ENCODE assay signal across 11 cellular contexts in the genomic region with DNA sequence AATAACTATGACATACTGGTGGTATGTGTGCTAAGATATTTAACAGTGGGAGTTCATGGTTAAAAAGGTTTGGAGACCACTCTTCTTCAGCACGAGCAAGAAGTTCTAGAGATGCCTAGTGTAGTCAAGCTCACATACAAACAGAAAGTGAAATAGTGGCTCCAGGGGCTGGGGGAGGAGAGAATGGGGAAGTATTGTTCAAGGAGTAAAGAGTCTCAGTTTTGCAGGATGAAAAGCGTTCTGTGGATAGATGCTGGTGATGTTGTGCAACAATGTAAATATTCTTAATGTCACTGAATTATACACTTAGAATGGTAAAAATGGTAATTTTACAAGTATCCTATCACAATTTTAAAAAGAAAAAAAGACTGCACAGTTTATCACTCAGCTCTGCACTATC. TPM values are rescaled to one million over a fixed set of nuclear protein-coding genes. Genes with fewer than 3 reads are reported as not detected.
DNase-seq lines count a peak whose midpoint lies in the region; ATAC-seq and TF ChIP-seq lines count a peak whose summit lies in the region.
"Had no signal": no experiment of that assay in that cellular context is flagged by ENCODE, and none has a peak within 500 bp of the region (broad histone marks: within the 10 kb centered on the region; RNA-seq: fewer than 3 reads in every experiment).

No MANE protein-coding gene starts in this region.

- H3K4me2 ChIP-seq in Loucy (ENCODE audit: low read depth, low read length, poor library complexity, severe bottlenecking), result no peak overlapping the region

- intact Hi-C loops in Right ventricle myocardium superior (cut with DNase I), result no loop called here
- intact Hi-C loops in cardiac septum (cut with DNase I), result no loop called here

- no peaks in the 10 kb centered on the region for H3K9me3 Mint-ChIP-seq in stimulated activated naive B cell treated with anti-CD40 and anti-IgM and Interleukin-4, amounts not matched to agents 10 μg/mL and 1 μg/mL and 100 μg/mL, for 72 hours
- H3K9me3 Mint-ChIP-seq: activated naive CD4-positive, alpha-beta T cell treated with anti-CD3 and anti-CD28 coated beads, Interleukin-2, amount 50 U/mL, for 24 hours had no signal

- H3K4me1 Mint-ChIP-seq in stimulated activated naive B cell treated with anti-CD40 and anti-IgM and Interleukin-4, amounts not matched to agents 10 μg/mL and 1 μg/mL and 100 μg/mL, for 72 hours, result peaks cover 2 to 11% of the 10 kb centered on the region in 2 donors
- H3K4me1 Mint-ChIP-seq: activated naive CD4-positive, alpha-beta T cell treated with anti-CD3 and anti-CD28 coated beads, Interleukin-2, amount 50 U/mL, for 24 hours had no signal

- H3K36me3 ChIP-seq in Loucy (ENCODE audit: insufficient read depth, low read length), result no peaks in the 10 kb centered on the region

- no peaks in the 10 kb centered on the region for H3K9me2 ChIP-seq in Loucy (replicated peaks; ENCODE audit: low read depth, low read length)

- H3K4me3 Mint-ChIP-seq in stimulated activated naive B cell treated with anti-CD40 and anti-IgM and Interleukin-4, amounts not matched to agents 10 μg/mL and 1 μg/mL and 100 μg/mL, for 72 hours, result no peak overlapping the region
- H3K4me3 Mint-ChIP-seq: activated naive CD4-positive, alpha-beta T cell treated with anti-CD3 and anti-CD28 coated beads, Interleukin-2, amount 50 U/mL, for 24 hours had no signal

- TF ChIP-seq CTCF in Loucy (conservative IDR thresholded peaks at IDR 0.05; ENCODE audit: low read length), result no peak
- TF ChIP-seq CTCF in choroid plexus epithelial cell (conservative IDR thresholded peaks at IDR 0.05; ENCODE audit: low read depth, low read length), result no peak

- DNase-seq in Right ventricle myocardium superior, result no peak
- no peak for DNase-seq in cardiac septum (ENCODE audit: low spot score)
- DNase-seq in choroid plexus epithelial cell (ENCODE audit: low read depth), result peak; percentile 56
- no peak for DNase-seq in stimulated activated naive B cell treated with anti-CD40 and anti-IgM and Interleukin-4, amounts not matched to agents 10 μg/mL and 1 μg/mL and 100 μg/mL, for 72 hours
- no peak for DNase-seq in GF-D8 (lab: John Stamatoyannopoulos, UW)
- DNase-seq in NCI-H748 treated with DMSO at 0.1 percent for 48 hours (lab: John Stamatoyannopoulos, UW), result no peak
- DNase-seq in anterior cingulate cortex (lab: John Stamatoyannopoulos, UW), result no peak
- DNase-seq: activated CD4-positive, CD25-positive, alpha-beta regulatory T cell; stimulated activated naive CD8-positive, alpha-beta T cell treated with anti-CD3 and anti-CD28 coated beads, Interleukin-15, Interleukin-2, amounts not matched to agents 100 U/mL and 50 U/mL, for 24 hours had no signal

- H3K4me1 ChIP-seq in Loucy (ENCODE audit: insufficient read depth, low read length, poor library complexity, severe bottlenecking), result peaks cover 26% of the 10 kb centered on the region

- H3K27me3 Mint-ChIP-seq in stimulated activated naive B cell treated with anti-CD40 and anti-IgM and Interleukin-4, amounts not matched to agents 10 μg/mL and 1 μg/mL and 100 μg/mL, for 72 hours, result peaks cover 0 to 10% of the 10 kb centered on the region in 2 donors

- no peaks in the 10 kb centered on the region for H3K36me3 Mint-ChIP-seq in stimulated activated naive B cell treated with anti-CD40 and anti-IgM and Interleukin-4, amounts not matched to agents 10 μg/mL and 1 μg/mL and 100 μg/mL, for 72 hours
- H3K36me3 Mint-ChIP-seq: activated naive CD4-positive, alpha-beta T cell treated with anti-CD3 and anti-CD28 coated beads, Interleukin-2, amount 50 U/mL, for 24 hours had no signal

- no peaks in the 10 kb centered on the region for H3K27me3 ChIP-seq in Loucy (ENCODE audit: insufficient read depth, low read length, poor library complexity, severe bottlenecking)

- no peaks in the 10 kb centered on the region for H4K20me1 ChIP-seq in Loucy (ENCODE audit: insufficient read depth, low read length, poor library complexity, severe bottlenecking)

- H2AFZ ChIP-seq in Loucy (ENCODE audit: low read length), result 0 out of 2 replicates have a peak overlapping the region, but pooled peaks have one; percentile 22

- H3K4me3 ChIP-seq in Loucy (ENCODE audit: low read length, poor library complexity, severe bottlenecking), result no peak overlapping the region
- H3K4me3 ChIP-seq in choroid plexus epithelial cell (ENCODE audit: low read depth, low read length), result no peak overlapping the region

- H3K27ac Mint-ChIP-seq in stimulated activated naive B cell treated with anti-CD40 and anti-IgM and Interleukin-4, amounts not matched to agents 10 μg/mL and 1 μg/mL and 100 μg/mL, for 72 hours, result no peak overlapping the region
- H3K27ac Mint-ChIP-seq: activated naive CD4-positive, alpha-beta T cell treated with anti-CD3 and anti-CD28 coated beads, Interleukin-2, amount 50 U/mL, for 24 hours had no signal

- no peak overlapping the region for H3K9ac ChIP-seq in Loucy (ENCODE audit: low read depth, low read length, poor library complexity, severe bottlenecking)

- H3K79me2 ChIP-seq in Loucy (ENCODE audit: insufficient read depth, low read length), result no peaks in the 10 kb centered on the region

- no peaks in the 10 kb centered on the region for H3K9me3 ChIP-seq in Loucy (ENCODE audit: insufficient read depth, low read depth, low read length)

- H3F3A ChIP-seq in Loucy (ENCODE audit: low read depth), result no peaks in the 10 kb centered on the region

- ATAC-seq in Right ventricle myocardium superior (ENCODE audit: poor library complexity), result peak; percentile 47
- ATAC-seq in stimulated activated naive B cell treated with anti-CD40 and anti-IgM and Interleukin-4, amounts not matched to agents 10 μg/mL and 1 μg/mL and 100 μg/mL, for 72 hours (replicated peaks), result peak; percentile 38 to 65
- ATAC-seq: stimulated activated naive CD8-positive, alpha-beta T cell treated with anti-CD3 and anti-CD28 coated beads, Interleukin-15, Interleukin-2, amounts not matched to agents 100 U/mL and 50 U/mL, for 24 hours had no signal

RNA-seq across cellular contexts. Expression of gene EPAS1, which starts 29.0 kb away (rescaled TPM):
- total RNA-seq in Right ventricle myocardium superior (200 TPM), cardiac septum (139 TPM)
